Comparison of ENCODE assay signal across 1 cellular context in genomic region chr18:9348079-9348671, GRCh38.
TF ChIP-seq lines count a peak whose summit lies in the region.

No MANE protein-coding gene starts in this region.

TF ChIP-seq in GM23338, 12 proteins besides CTCF, POLR2A, EP300 and RAD21 (continued from another document):
- no peak for TF ChIP-seq ETS1 (IDR thresholded peaks at IDR 0.05)
- no peak for TF ChIP-seq REST (IDR thresholded peaks at IDR 0.05; ENCODE audit: unreplicated experiment)
